8 cellular contexts compared by ENCODE assay signal in genomic region chr1:200207711-200208126, GRCh38.
DNase-seq lines count a peak whose midpoint lies in the region; ATAC-seq, FAIRE-seq and TF ChIP-seq lines count a peak whose summit lies in the region.

No MANE protein-coding gene starts in this region.

- no peak for TF ChIP-seq CTCF in keratinocyte (optimal IDR thresholded peaks at IDR 0.05 in 1 of 3, IDR thresholded peaks at IDR 0.05 in 1 of 3, conservative IDR thresholded peaks at IDR 0.05 in 1 of 3; ENCODE audit: extremely low read depth in 1 of 3, insufficient read depth in 2 of 3, low read length in 3 of 3)
- no peak for TF ChIP-seq CTCF in gastrocnemius medialis (IDR thresholded peaks at IDR 0.05 in 4 of 5, conservative IDR thresholded peaks at IDR 0.05 in 1 of 5)
- TF ChIP-seq CTCF in adrenal gland (IDR thresholded peaks at IDR 0.05): no peak
- no peak for TF ChIP-seq CTCF in endothelial cell (IDR thresholded peaks at IDR 0.05; ENCODE audit: unreplicated experiment)

- H3K27me3 ChIP-seq in MG63 (no peaks in the 10 kb centered on the region), keratinocyte (ENCODE audit: control insufficient read depth, extremely low read depth, insufficient read depth, low read length) (no peaks in the 10 kb centered on the region), gastrocnemius medialis (no peaks in the 10 kb centered on the region), adrenal gland (no peaks in the 10 kb centered on the region)

- H3K79me2 ChIP-seq in keratinocyte (ENCODE audit: control insufficient read depth, insufficient read depth, low read length): no peaks in the 10 kb centered on the region

- no peak overlapping the region for H3K9ac ChIP-seq in keratinocyte (ENCODE audit: control insufficient read depth, extremely low read depth, insufficient read depth, low read length)

- intact Hi-C loops in gastrocnemius medialis (cut with DNase I; ENCODE audit: low total_unique reads): no loop called here
- intact Hi-C loops in adrenal gland (cut with DNase I): no loop called here

- peak; percentile 48 for DNase-seq in MG63
- DNase-seq in keratinocyte (ENCODE audit: low read depth, low spot score): no peak
- DNase-seq in gastrocnemius medialis: no peak
- DNase-seq in dermis blood vessel endothelial cell: no peak
- no peak for DNase-seq in adrenal gland
- no peak for DNase-seq in endothelial cell (ENCODE audit: low spot score)

- no peaks in the 10 kb centered on the region; the same call in 1 of the 2 replicates for H3K9me3 ChIP-seq in MG63
- H3K9me3 ChIP-seq in keratinocyte (ENCODE audit: control insufficient read depth, low read depth, low read length): no peaks in the 10 kb centered on the region
- H3K9me3 ChIP-seq in gastrocnemius medialis: no peaks in the 10 kb centered on the region
- H3K9me3 ChIP-seq in adrenal gland (replicated peaks in 1 of 3): no peaks in the 10 kb centered on the region

- in situ Hi-C loops in gastrocnemius medialis (cut with MboI; ENCODE audit: low sequenced_read_pairs in 4 of 4): no loop called here

- no peak overlapping the region for H2AFZ ChIP-seq in keratinocyte (ENCODE audit: control insufficient read depth, low read length)

- no peaks in the 10 kb centered on the region for H3K4me1 Mint-ChIP-seq in endothelial cell (ENCODE audit: unreplicated experiment)

- H3K27ac ChIP-seq in keratinocyte (ENCODE audit: control insufficient read depth, insufficient read depth, low read length) (no peak overlapping the region), gastrocnemius medialis (no peak overlapping the region), adrenal gland (no peak overlapping the region)

- no peak for TF ChIP-seq POLR2A in gastrocnemius medialis (IDR thresholded peaks at IDR 0.05)
- no peak for TF ChIP-seq POLR2A in adrenal gland (IDR thresholded peaks at IDR 0.05)

- FAIRE-seq in keratinocyte (lab: Jason Lieb, UNC): peak; percentile 32

- ATAC-seq in GM18867 (IDR thresholded peaks at IDR 0.05; ENCODE audit: unreplicated experiment) (peak; percentile 90), HG02588 (IDR thresholded peaks at IDR 0.05; ENCODE audit: unreplicated experiment) (peak; percentile 76), gastrocnemius medialis (no peak)

- H3K9me1 ChIP-seq in keratinocyte (ENCODE audit: control insufficient read depth, extremely low read depth, insufficient read depth, low read length): no peaks in the 10 kb centered on the region

- dilution Hi-C loops in keratinocyte (cut with MboI; ENCODE audit: extremely low pct_ligation_motif_present, low sequenced_read_pairs): no loop called here

- no peak overlapping the region for H3K4me3 Mint-ChIP-seq in endothelial cell (ENCODE audit: unreplicated experiment)

- peaks cover 12% of the 10 kb centered on the region for H3K4me1 ChIP-seq in keratinocyte (ENCODE audit: control insufficient read depth, extremely low read depth, insufficient read depth, low read length)
- no peaks in the 10 kb centered on the region for H3K4me1 ChIP-seq in gastrocnemius medialis
- H3K4me1 ChIP-seq in adrenal gland (replicated peaks in 1 of 2): no peaks in the 10 kb centered on the region

- H3K27ac Mint-ChIP-seq in endothelial cell (ENCODE audit: unreplicated experiment): no peak overlapping the region

- WGBS in adrenal gland, 4 donors: 70 to 82% (median 76%) methylated on average over 6 of the region's 6 CpGs

- no peaks in the 10 kb centered on the region for H3K27me3 Mint-ChIP-seq in endothelial cell (ENCODE audit: unreplicated experiment)

- no peaks in the 10 kb centered on the region for H3K9me3 Mint-ChIP-seq in endothelial cell (ENCODE audit: unreplicated experiment)

- H3K4me2 ChIP-seq in keratinocyte (ENCODE audit: control insufficient read depth, extremely low read depth, insufficient read depth, low read depth, low read length): no peak overlapping the region

- H4K20me1 ChIP-seq in keratinocyte (ENCODE audit: control insufficient read depth, extremely low read depth, insufficient read depth, low read length): no peaks in the 10 kb centered on the region

- H3K36me3 ChIP-seq in MG63: no peaks in the 10 kb centered on the region
- no peaks in the 10 kb centered on the region for H3K36me3 ChIP-seq in keratinocyte (ENCODE audit: control insufficient read depth in 2 of 2, extremely low read depth in 1 of 2, insufficient read depth in 2 of 2, low read length in 2 of 2)
- no peaks in the 10 kb centered on the region for H3K36me3 ChIP-seq in gastrocnemius medialis
- no peaks in the 10 kb centered on the region for H3K36me3 ChIP-seq in adrenal gland (replicated peaks in 1 of 2)

- H3K36me3 Mint-ChIP-seq in endothelial cell (ENCODE audit: low read depth, unreplicated experiment): no peaks in the 10 kb centered on the region

- no peak overlapping the region for H3K4me3 ChIP-seq in MG63
- H3K4me3 ChIP-seq in keratinocyte (ENCODE audit: control insufficient read depth in 2 of 3, extremely low read depth in 1 of 3, insufficient read depth in 2 of 3, low read depth in 1 of 3, low read length in 3 of 3): no peak overlapping the region
- no peak overlapping the region for H3K4me3 ChIP-seq in gastrocnemius medialis
- no peak overlapping the region for H3K4me3 ChIP-seq in adrenal gland

Comparison
In these comparisons a context has a peak if more than half of its experiments do, and no peak if none do; other contexts are left out.
1. ATAC-seq: peak in GM18867 (single experiment) and HG02588 (single experiment); none in gastrocnemius medialis (0 of 2).